ENCODE assay signal across 1 cellular context in the genomic region with DNA sequence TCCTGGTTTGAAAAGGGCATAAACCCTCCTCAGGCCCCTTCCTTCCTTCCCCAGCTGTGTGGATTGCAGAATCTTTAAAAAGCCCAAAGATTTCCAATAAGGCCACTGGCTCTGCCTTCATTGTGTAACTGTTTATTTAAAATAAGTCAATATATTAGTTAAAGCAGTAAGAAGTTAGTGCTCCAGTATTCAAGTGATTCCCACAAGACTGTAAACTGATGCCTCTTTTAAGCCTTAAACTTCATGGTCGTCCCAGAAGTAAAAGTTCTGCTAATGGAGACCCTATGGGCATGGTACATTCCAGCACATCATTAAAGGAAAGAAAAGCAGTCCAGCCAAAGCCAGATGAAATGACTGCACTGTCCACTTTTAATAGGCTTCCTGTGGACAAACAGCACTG.
TF ChIP-seq lines count a peak whose summit lies in the region.

No MANE protein-coding gene starts in this region.

TF ChIP-seq in SK-N-SH treated with all-trans-retinoic acid at 6 μM for 48 hours, 23 proteins besides CTCF, POLR2A, EP300 and RAD21 (continued from another document):
- TF ChIP-seq POU6F1 (CRISPR knock-in tag; IDR thresholded peaks at IDR 0.05; ENCODE audit: borderline replicate concordance, low read depth) (no peak), GLIS3 (CRISPR knock-in tag; IDR thresholded peaks at IDR 0.05) (no peak), ZNF565 (CRISPR knock-in tag; conservative IDR thresholded peaks at IDR 0.05; ENCODE audit: low read depth) (no peak)
- TF ChIP-seq, protein P1, sequence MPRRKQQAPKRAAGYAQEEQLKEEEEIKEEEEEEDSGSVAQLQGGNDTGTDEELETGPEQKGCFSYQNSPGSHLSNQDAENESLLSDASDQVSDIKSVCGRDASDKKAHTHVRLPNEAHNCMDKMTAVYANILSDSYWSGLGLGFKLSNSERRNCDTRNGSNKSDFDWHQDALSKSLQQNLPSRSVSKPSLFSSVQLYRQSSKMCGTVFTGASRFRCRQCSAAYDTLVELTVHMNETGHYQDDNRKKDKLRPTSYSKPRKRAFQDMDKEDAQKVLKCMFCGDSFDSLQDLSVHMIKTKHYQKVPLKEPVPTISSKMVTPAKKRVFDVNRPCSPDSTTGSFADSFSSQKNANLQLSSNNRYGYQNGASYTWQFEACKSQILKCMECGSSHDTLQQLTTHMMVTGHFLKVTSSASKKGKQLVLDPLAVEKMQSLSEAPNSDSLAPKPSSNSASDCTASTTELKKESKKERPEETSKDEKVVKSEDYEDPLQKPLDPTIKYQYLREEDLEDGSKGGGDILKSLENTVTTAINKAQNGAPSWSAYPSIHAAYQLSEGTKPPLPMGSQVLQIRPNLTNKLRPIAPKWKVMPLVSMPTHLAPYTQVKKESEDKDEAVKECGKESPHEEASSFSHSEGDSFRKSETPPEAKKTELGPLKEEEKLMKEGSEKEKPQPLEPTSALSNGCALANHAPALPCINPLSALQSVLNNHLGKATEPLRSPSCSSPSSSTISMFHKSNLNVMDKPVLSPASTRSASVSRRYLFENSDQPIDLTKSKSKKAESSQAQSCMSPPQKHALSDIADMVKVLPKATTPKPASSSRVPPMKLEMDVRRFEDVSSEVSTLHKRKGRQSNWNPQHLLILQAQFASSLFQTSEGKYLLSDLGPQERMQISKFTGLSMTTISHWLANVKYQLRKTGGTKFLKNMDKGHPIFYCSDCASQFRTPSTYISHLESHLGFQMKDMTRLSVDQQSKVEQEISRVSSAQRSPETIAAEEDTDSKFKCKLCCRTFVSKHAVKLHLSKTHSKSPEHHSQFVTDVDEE (CRISPR knock-in tag; IDR thresholded peaks at IDR 0.05) = no peak
- TF ChIP-seq, protein P2, sequence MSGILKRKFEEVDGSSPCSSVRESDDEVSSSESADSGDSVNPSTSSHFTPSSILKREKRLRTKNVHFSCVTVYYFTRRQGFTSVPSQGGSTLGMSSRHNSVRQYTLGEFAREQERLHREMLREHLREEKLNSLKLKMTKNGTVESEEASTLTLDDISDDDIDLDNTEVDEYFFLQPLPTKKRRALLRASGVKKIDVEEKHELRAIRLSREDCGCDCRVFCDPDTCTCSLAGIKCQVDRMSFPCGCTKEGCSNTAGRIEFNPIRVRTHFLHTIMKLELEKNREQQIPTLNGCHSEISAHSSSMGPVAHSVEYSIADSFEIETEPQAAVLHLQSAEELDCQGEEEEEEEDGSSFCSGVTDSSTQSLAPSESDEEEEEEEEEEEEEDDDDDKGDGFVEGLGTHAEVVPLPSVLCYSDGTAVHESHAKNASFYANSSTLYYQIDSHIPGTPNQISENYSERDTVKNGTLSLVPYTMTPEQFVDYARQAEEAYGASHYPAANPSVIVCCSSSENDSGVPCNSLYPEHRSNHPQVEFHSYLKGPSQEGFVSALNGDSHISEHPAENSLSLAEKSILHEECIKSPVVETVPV (CRISPR knock-in tag; IDR thresholded peaks at IDR 0.05) = no peak
